In the genomic region with DNA sequence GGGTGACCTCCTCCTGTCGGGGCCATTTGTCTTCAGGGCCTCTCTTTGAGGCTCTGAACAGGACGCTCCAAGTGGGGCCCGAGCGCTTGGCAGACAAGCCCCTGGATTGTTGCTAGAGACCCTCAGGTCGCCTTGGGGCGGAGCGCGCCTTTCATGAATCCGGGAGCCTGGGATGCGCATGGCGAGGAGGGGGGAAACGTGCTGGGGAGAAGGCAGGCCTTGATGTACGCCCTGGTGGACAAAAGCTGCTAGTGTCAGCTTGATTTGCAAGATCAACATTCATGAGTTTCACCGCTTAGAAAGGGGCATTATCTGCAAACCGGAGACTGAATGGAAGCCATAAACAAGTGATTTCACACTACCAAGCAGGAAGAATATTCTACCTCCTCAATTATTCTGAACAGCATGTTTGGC, we compare ENCODE assay signal across 1 cellular context.
TF ChIP-seq lines count a peak whose summit lies in the region.

No MANE protein-coding gene starts in this region.

TF ChIP-seq in H1, 55 proteins besides CTCF, POLR2A, EP300 and RAD21 (continued from another document):
- TF ChIP-seq GTF2F1 (IDR thresholded peaks at IDR 0.05; ENCODE audit: borderline replicate concordance, low read depth, low read length) (no peak), YY1 (IDR thresholded peaks at IDR 0.05; ENCODE audit: low read depth, low read length) (0 out of 2 replicates have a peak, but pooled peaks have one; percentile 42)
TF ChIP-seq in H1: peak in this region for 9.
